Comparison of ENCODE assay signal across 8 cellular contexts in genomic region chr22:23956301-23956900, GRCh38. TPM values are rescaled to one million over a fixed set of nuclear protein-coding genes. Genes with fewer than 3 reads are reported as not detected.
DNase-seq lines count a peak whose midpoint lies in the region; ATAC-seq and TF ChIP-seq lines count a peak whose summit lies in the region.
"Not testable (repeated sequence)": the region's sequence is repeated elsewhere in the genome, so short reads cannot be mapped to it uniquely, and the experiment has no call there.

No MANE protein-coding gene starts in this region.

- H3K36me3 ChIP-seq in heart right ventricle = not testable (repeated sequence)

- not testable (repeated sequence) for H3K4me1 ChIP-seq in heart right ventricle

- intact Hi-C loops in heart right ventricle (cut with DNase I) = loop anchor here in 4 of 10 donors (10.0 kb wide), 2 partner anchors 92 to 218 kb away; no protein-coding TSS in a partner anchor

- peak; percentile 40 for DNase-seq in COLO829 (ENCODE audit: low spot score)
- peak; percentile 35 to 65 for DNase-seq in HL-60 (ENCODE audit: low read depth in 1 of 2, low spot score in 1 of 2)
- peak; percentile 79 for DNase-seq in NCI-H69 (lab: John Stamatoyannopoulos, UW)
- DNase-seq in activated CD4-positive, CD25-positive, alpha-beta regulatory T cell treated with anti-CD3 and anti-CD28 coated beads, Interleukin-2, amount 50 U/mL, for 72 hours = peak; percentile 75
- DNase-seq in astrocyte of the spinal cord (ENCODE audit: low read depth, low spot score) = peak; percentile 59
- peak; percentile 31 to 82 for DNase-seq in heart right ventricle
- peak; percentile 5 for DNase-seq in non-pigmented ciliary epithelial cell (ENCODE audit: low read depth)
- peak; percentile 93 for DNase-seq in stimulated activated CD8-positive, alpha-beta memory T cell treated with anti-CD3 and anti-CD28 coated beads, Interleukin-4, amount 100 ng/mL, for 48 hours

- not testable (repeated sequence) for H3K27ac ChIP-seq in HL-60 (replicated peaks); heart right ventricle

- not testable (repeated sequence) for H3K9me3 ChIP-seq in heart right ventricle

- not testable (repeated sequence) for H3K4me3 ChIP-seq in HL-60 (replicated peaks; ENCODE audit: insufficient read depth, low read length); astrocyte of the spinal cord (ENCODE audit: low read depth, low read length); heart right ventricle

- peak in 7 of 8 donors; percentile 59 to 78 (median 71) for ATAC-seq in heart right ventricle

- 25 to 26% methylated on average over 12 of the region's 12 CpGs for WGBS in heart right ventricle, 2 donors

- in situ Hi-C loops in astrocyte of the spinal cord (cut with HindIII; ENCODE audit: low sequenced_read_pairs) = not testable (repeated sequence)

- peak; percentile 79 for TF ChIP-seq CTCF in HL-60 (IDR thresholded peaks at IDR 0.05; ENCODE audit: insufficient read depth, low read length)
- peak; percentile 86 for TF ChIP-seq CTCF in astrocyte of the spinal cord (IDR thresholded peaks at IDR 0.05; ENCODE audit: low read depth, low read length)
- TF ChIP-seq CTCF in heart right ventricle (IDR thresholded peaks at IDR 0.05) = peak; percentile 69 to 88 (median 82)

- H3K27me3 ChIP-seq in HL-60 (ENCODE audit: insufficient read depth, poor library complexity, severe bottlenecking); heart right ventricle: not testable (repeated sequence)

RNA-seq across cellular contexts. Expression of gene GSTT2B, which starts 4.6 kb away (rescaled TPM):
- 10 to 100 TPM in 2 of 10 donors, 1 to 10 TPM in 8; 1.3 to 14.3 (median 4.2) TPM for total RNA-seq in heart right ventricle
- polyA plus RNA-seq in heart right ventricle = 10 to 100 TPM; 23.2 to 25.4 TPM

RNA-seq across cellular contexts. Expression of gene DDTL, which starts 10.3 kb away (rescaled TPM):
- 1 to 10 TPM in 4 of 10 donors, under 1 TPM in 1, not detected in 5; 0.99 to 3.3 (median 1.8) TPM for total RNA-seq in heart right ventricle
- polyA plus RNA-seq in heart right ventricle = 1 to 10 TPM; 3.1 to 4.9 TPM

RNA-seq across cellular contexts. Expression of gene DDT, which starts 17.8 kb away (rescaled TPM):
- total RNA-seq in heart right ventricle = 100 to 1,000 TPM; 118 to 226 (median 143) TPM
- 100 to 1,000 TPM; 179 to 300 TPM for polyA plus RNA-seq in heart right ventricle

RNA-seq across cellular contexts. Expression of gene GSTT2, which starts 23.5 kb away (rescaled TPM):
- under 1 TPM in 1 of 10 donors, not detected in 9; 0.40 TPM for total RNA-seq in heart right ventricle
- polyA plus RNA-seq in heart right ventricle = 1 to 10 TPM in 1 of 2 donors, under 1 TPM in 1; 0.44 to 2.5 TPM

RNA-seq across cellular contexts. Expression of gene GSTT4, which starts 48.9 kb away (rescaled TPM):
- not detected for total RNA-seq in heart right ventricle
- not detected for polyA plus RNA-seq in heart right ventricle

Comparison
In these comparisons a context has a peak if more than half of its experiments do, and no peak if none do; other contexts are left out.
1. DNase-seq: peak in every context shown above with its lines; median percentile 93 in stimulated activated CD8-positive, alpha-beta memory T cell treated with anti-CD3 and anti-CD28 coated beads, Interleukin-4, amount 100 ng/mL, for 48 hours; 79 in NCI-H69; 75 in activated CD4-positive, CD25-positive, alpha-beta regulatory T cell treated with anti-CD3 and anti-CD28 coated beads, Interleukin-2, amount 50 U/mL, for 72 hours; 59 in astrocyte of the spinal cord; 56 in heart right ventricle; 50 in HL-60; 40 in COLO829; 5 in non-pigmented ciliary epithelial cell.